ENCODE assay signal across 15 cellular contexts in the genomic region with DNA sequence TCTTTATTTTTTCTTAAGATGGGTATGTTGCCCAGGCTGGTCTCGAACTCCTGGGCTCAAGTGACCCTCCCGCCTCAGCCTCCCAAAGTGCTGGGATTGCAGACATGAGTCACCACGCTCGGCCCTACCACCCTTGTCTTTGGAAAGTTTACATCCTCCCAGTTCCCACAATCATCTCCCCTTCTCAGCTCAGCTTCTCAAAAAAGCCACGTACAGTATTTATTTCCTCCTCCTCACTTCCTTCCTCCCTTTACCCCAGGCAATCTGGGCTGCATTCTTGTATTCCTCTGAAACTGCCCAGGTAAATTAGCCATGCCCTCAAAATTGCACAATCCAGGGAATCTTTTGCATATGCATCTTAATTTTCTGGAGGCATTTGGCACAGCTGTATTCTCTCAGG. TPM values are rescaled to one million over a fixed set of nuclear protein-coding genes. Genes with fewer than 3 reads are reported as not detected.
DNase-seq lines count a peak whose midpoint lies in the region; ATAC-seq and TF ChIP-seq lines count a peak whose summit lies in the region.
"Had no signal": no experiment of that assay in that cellular context is flagged by ENCODE, and none has a peak within 500 bp of the region (broad histone marks: within the 10 kb centered on the region; RNA-seq: fewer than 3 reads in every experiment).

No MANE protein-coding gene starts in this region.

- DNase-seq in CD1c-positive myeloid dendritic cell (ENCODE audit: extremely low spot score) (peak; percentile 60), IMR-90 (peak; percentile 11), memory B cell (ENCODE audit: low spot score in 2 of 2) (no peak), ovary (no peak), NCI-H2029 (lab: John Stamatoyannopoulos, UW) (no peak), anterior cingulate cortex (lab: John Stamatoyannopoulos, UW) (no peak), osteocyte (ENCODE audit: extremely low spot score, unreplicated experiment) (no peak)
- DNase-seq: activated B cell treated with CpG ODN at 0.5 μM for 24 hours; activated T-cell treated with anti-CD3 and anti-CD28 coated beads, Interleukin-2, amount 50 U/mL, for 4 hours; brain microvascular endothelial cell; H9; NCI-H2171 treated with DMSO at 0.1 percent for 48 hours had no signal

- no peak overlapping the region for H4K5ac ChIP-seq in IMR-90 (ENCODE audit: low read depth, low read length)

- peaks cover 3% of the 10 kb centered on the region; the same call in 1 of the 2 replicates for H3K9me1 ChIP-seq in IMR-90 (ENCODE audit: insufficient read depth, low read length)

- no peaks in the 10 kb centered on the region for H3K79me1 ChIP-seq in IMR-90 (ENCODE audit: low read depth in 1 of 2, low read length in 2 of 2)

- peaks cover 12% of the 10 kb centered on the region for H3K4me1 Mint-ChIP-seq in activated T-helper 17 cell treated with anti-CD3 and anti-CD28 coated beads, Interleukin-2, amount 50 U/mL, for 72 hours
- H3K4me1 Mint-ChIP-seq in memory B cell (peaks cover 15% of the 10 kb centered on the region), osteocyte (ENCODE audit: unreplicated experiment) (peaks cover 4% of the 10 kb centered on the region)
- H3K4me1 Mint-ChIP-seq: H9 had no signal

- H3K56ac ChIP-seq in IMR-90 (ENCODE audit: extremely low read depth, insufficient read depth, low read length) = no peak overlapping the region

- H3K27me3 ChIP-seq in IMR-90 (ENCODE audit: control insufficient read depth, insufficient read depth, low read length) = peaks cover 2% of the 10 kb centered on the region
- no peaks in the 10 kb centered on the region for H3K27me3 ChIP-seq in ovary
- H3K27me3 ChIP-seq: brain microvascular endothelial cell had no signal

- no peaks in the 10 kb centered on the region for H3K4me1 ChIP-seq in IMR-90 (ENCODE audit: control insufficient read depth, insufficient read depth, low read length)
- H3K4me1 ChIP-seq in ovary (ENCODE audit: insufficient read depth) = no peaks in the 10 kb centered on the region

- H3K14ac ChIP-seq in IMR-90 (replicated peaks; ENCODE audit: low read depth, low read length) = no peak overlapping the region

- H3K27ac Mint-ChIP-seq in activated T-helper 17 cell treated with anti-CD3 and anti-CD28 coated beads, Interleukin-2, amount 50 U/mL, for 72 hours = peak overlapping the region; percentile 53
- H3K27ac Mint-ChIP-seq in memory B cell (no peak overlapping the region), osteocyte (ENCODE audit: unreplicated experiment) (no peak overlapping the region)
- H3K27ac Mint-ChIP-seq: activated B cell treated with CpG ODN at 0.5 μM for 24 hours; H9; natural killer cell treated with Interleukin-12 subunit alpha and Interleukin-12 subunit beta and Interleukin-15 and Interleukin-18, amount 100 ng/mL, for 72 hours had no signal

- no peak overlapping the region for H4K8ac ChIP-seq in IMR-90 (ENCODE audit: low read depth in 2 of 2, low read length in 2 of 2)

- H2AFZ ChIP-seq in IMR-90 (replicated peaks; ENCODE audit: low read length, poor library complexity) = no peak overlapping the region

- no peak overlapping the region for H2AK9ac ChIP-seq in IMR-90 (replicated peaks; ENCODE audit: low read depth, low read length, poor library complexity)

- POLR2A ChIA-PET in IMR-90 (lab: Charles Lee; ENCODE audit: unreplicated experiment) = no interaction called here

- no peak overlapping the region for H2BK5ac ChIP-seq in IMR-90 (ENCODE audit: low read depth, low read length, poor library complexity, severe bottlenecking)

- no peaks in the 10 kb centered on the region for H3K9me3 Mint-ChIP-seq in activated T-helper 17 cell treated with anti-CD3 and anti-CD28 coated beads, Interleukin-2, amount 50 U/mL, for 72 hours
- H3K9me3 Mint-ChIP-seq in memory B cell (no peaks in the 10 kb centered on the region), osteocyte (ENCODE audit: unreplicated experiment) (no peaks in the 10 kb centered on the region)
- H3K9me3 Mint-ChIP-seq: activated B cell treated with CpG ODN at 0.5 μM for 24 hours; activated T-cell treated with anti-CD3 and anti-CD28 coated beads, Interleukin-2, amount 50 U/mL, for 4 hours; H9; natural killer cell treated with Interleukin-12 subunit alpha and Interleukin-12 subunit beta and Interleukin-15 and Interleukin-18, amount 100 ng/mL, for 72 hours had no signal

- no peak for TF ChIP-seq CTCF in IMR-90 (conservative IDR thresholded peaks at IDR 0.05; ENCODE audit: low read depth, low read length)
- no peak for TF ChIP-seq CTCF in ovary (IDR thresholded peaks at IDR 0.05)
- TF ChIP-seq CTCF in osteocyte (IDR thresholded peaks at IDR 0.05) = no peak

- no peak overlapping the region for H3K18ac ChIP-seq in IMR-90 (ENCODE audit: low read depth, low read length)

- no peak overlapping the region for H3K4me2 ChIP-seq in IMR-90 (ENCODE audit: low read depth, low read length)

- no peak for TF ChIP-seq EP300 in ovary (IDR thresholded peaks at IDR 0.05)

- no TSS peak for BruUV-seq in IMR-90 (replicated peaks; lab: Mats Ljungman, UMichigan)

- no peak overlapping the region for H2BK120ac ChIP-seq in IMR-90 (ENCODE audit: low read depth, low read length)

- H2BK15ac ChIP-seq in IMR-90 (ENCODE audit: low read depth, low read length) = no peak overlapping the region

- in situ Hi-C loops in IMR-90 (cut with MboI; ENCODE audit: low sequenced_read_pairs) = no loop called here

- H3K4ac ChIP-seq in IMR-90 (ENCODE audit: low read depth, low read length) = no peak overlapping the region

- intact Hi-C loops in IMR-90 (cut with micrococcal nuclease) = no loop called here
- intact Hi-C loops in ovary (cut with DNase I) = no loop called here

- no peak overlapping the region for H3K9ac ChIP-seq in IMR-90 (ENCODE audit: low read depth, low read length)

- no peaks in the 10 kb centered on the region for H3K36me3 Mint-ChIP-seq in activated T-helper 17 cell treated with anti-CD3 and anti-CD28 coated beads, Interleukin-2, amount 50 U/mL, for 72 hours (ENCODE audit: low read depth)
- H3K36me3 Mint-ChIP-seq in memory B cell (no peaks in the 10 kb centered on the region), osteocyte (ENCODE audit: unreplicated experiment) (no peaks in the 10 kb centered on the region)
- H3K36me3 Mint-ChIP-seq: natural killer cell treated with Interleukin-12 subunit alpha and Interleukin-12 subunit beta and Interleukin-15 and Interleukin-18, amount 100 ng/mL, for 72 hours had no signal

- dilution Hi-C loops in IMR-90 (cut with HindIII; ENCODE audit: low sequenced_read_pairs, unreplicated experiment) = no loop called here

- H3K23ac ChIP-seq in IMR-90 (ENCODE audit: low read depth, low read length) = no peak overlapping the region

- H2AK5ac ChIP-seq in IMR-90 (ENCODE audit: low read depth, low read length) = no peak overlapping the region

- no peak overlapping the region for H2BK20ac ChIP-seq in IMR-90 (ENCODE audit: low read depth, low read length)

- H3K36me3 ChIP-seq in IMR-90 (ENCODE audit: control insufficient read depth, insufficient read depth, low read length) (no peaks in the 10 kb centered on the region), ovary (no peaks in the 10 kb centered on the region)
- H3K36me3 ChIP-seq: brain microvascular endothelial cell had no signal

- TF ChIP-seq POLR2A in IMR-90 (IDR thresholded peaks at IDR 0.05; ENCODE audit: low read depth, low read length) (no peak), ovary (IDR thresholded peaks at IDR 0.05) (no peak)

- TF ChIP-seq RAD21 in IMR-90 (IDR thresholded peaks at IDR 0.05; ENCODE audit: low read length) = no peak

- ATAC-seq in IMR-90 (ENCODE audit: low read depth) (no peak), memory B cell (ENCODE audit: low read depth) (no peak)
- no peak for ATAC-seq in activated T-helper 17 cell treated with anti-CD3 and anti-CD28 coated beads, Interleukin-2, amount 50 U/mL, for 72 hours (replicated peaks)
- ATAC-seq: activated T-cell treated with anti-CD3 and anti-CD28 coated beads, Interleukin-2, amount 50 U/mL, for 4 hours; GM12878; natural killer cell treated with Interleukin-12 subunit alpha and Interleukin-12 subunit beta and Interleukin-15 and Interleukin-18, amount 100 ng/mL, for 72 hours had no signal

- H3K4me3 ChIP-seq in IMR-90 (ENCODE audit: insufficient read depth, low read depth, low read length) = no peak overlapping the region
- no peak overlapping the region for H3K4me3 ChIP-seq in ovary
- H3K4me3 ChIP-seq: GM12878 had no signal

- CTCF ChIA-PET in IMR-90 (lab: Yijun Ruan, JAX) = no interaction called here

- no peak overlapping the region for H4K91ac ChIP-seq in IMR-90 (ENCODE audit: insufficient read depth, low read depth, low read length)

- no peak overlapping the region for H3K27ac ChIP-seq in IMR-90 (ENCODE audit: insufficient read depth, low read length)
- H3K27ac ChIP-seq in ovary = no peak overlapping the region
- H3K27ac ChIP-seq: brain microvascular endothelial cell had no signal

- H3K9me3 ChIP-seq in IMR-90 (ENCODE audit: control insufficient read depth, insufficient read depth, low read length) (no peaks in the 10 kb centered on the region), ovary (no peaks in the 10 kb centered on the region)

- H3K4me3 Mint-ChIP-seq in activated T-helper 17 cell treated with anti-CD3 and anti-CD28 coated beads, Interleukin-2, amount 50 U/mL, for 72 hours = no peak overlapping the region
- H3K4me3 Mint-ChIP-seq in memory B cell (peak overlapping the region; percentile 0), osteocyte (ENCODE audit: unreplicated experiment) (no peak overlapping the region)
- H3K4me3 Mint-ChIP-seq: activated B cell treated with CpG ODN at 0.5 μM for 24 hours; activated T-cell treated with anti-CD3 and anti-CD28 coated beads, Interleukin-2, amount 50 U/mL, for 4 hours; H9; natural killer cell treated with Interleukin-12 subunit alpha and Interleukin-12 subunit beta and Interleukin-15 and Interleukin-18, amount 100 ng/mL, for 72 hours had no signal

- H4K20me1 ChIP-seq in IMR-90 (ENCODE audit: insufficient read depth, low read length) = no peaks in the 10 kb centered on the region

- WGBS in IMR-90 (ENCODE audit: extremely low coverage in 2 of 2, insufficient read length in 1 of 2), 2 experiments = 59% methylated on average over 5 of the region's 5 CpGs; no CpG with 5 or more reads in 1 of the 2 experiments
- 29 to 39% (median 31%) methylated on average over 5 of the region's 5 CpGs for WGBS in ovary, 3 donors

- no peaks in the 10 kb centered on the region for H3K27me3 Mint-ChIP-seq in activated T-helper 17 cell treated with anti-CD3 and anti-CD28 coated beads, Interleukin-2, amount 50 U/mL, for 72 hours
- H3K27me3 Mint-ChIP-seq in memory B cell (no peaks in the 10 kb centered on the region), osteocyte (ENCODE audit: unreplicated experiment) (peaks cover 5% of the 10 kb centered on the region)
- H3K27me3 Mint-ChIP-seq: activated B cell treated with CpG ODN at 0.5 μM for 24 hours; natural killer cell treated with Interleukin-12 subunit alpha and Interleukin-12 subunit beta and Interleukin-15 and Interleukin-18, amount 100 ng/mL, for 72 hours had no signal

RNA-seq across cellular contexts. Expression of a gene that starts 7.4 kb away (rescaled TPM):
- 10.2 and 11.1 TPM in 2 replicates for total RNA-seq in IMR-90 (2012; rRNA removed)
- 13.5 and 14.4 TPM in 2 replicates for polyA plus RNA-seq in IMR-90 (2012; rRNA removed)
- polyA plus RNA-seq in IMR-90 (2012; cell fraction: cytosol; rRNA removed) = 9.3 and 13.1 TPM in 2 replicates
- 22.1 and 35.5 TPM in 2 replicates for polyA plus RNA-seq in IMR-90 (2012; cell fraction: nucleus; rRNA removed; ENCODE audit: low replicate concordance)
- 10 to 100 TPM in 1 of 2 donors, 1 to 10 TPM in 1; 9.0 to 17.2 TPM for total RNA-seq in activated T-helper 17 cell treated with anti-CD3 and anti-CD28 coated beads, Interleukin-2, amount 50 U/mL, for 72 hours
- total RNA-seq in ovary = 10 to 100 TPM; 28.7 to 95.6 (median 61.0) TPM
- 10 to 100 TPM; 36.1 to 62.9 TPM for polyA plus RNA-seq in ovary
- 22.2 and 23.1 TPM in 2 replicates for total RNA-seq in osteocyte

Comparison
In these comparisons a context has a peak if more than half of its experiments do, and no peak if none do; other contexts are left out.
1. DNase-seq: peak in CD1c-positive myeloid dendritic cell (single experiment) and IMR-90 (single experiment); none in memory B cell (0 of 2), ovary (0 of 5), NCI-H2029 (single experiment), anterior cingulate cortex (0 of 58) and osteocyte (single experiment).